ENCODE assay signal across 17 cellular contexts in the genomic region with DNA sequence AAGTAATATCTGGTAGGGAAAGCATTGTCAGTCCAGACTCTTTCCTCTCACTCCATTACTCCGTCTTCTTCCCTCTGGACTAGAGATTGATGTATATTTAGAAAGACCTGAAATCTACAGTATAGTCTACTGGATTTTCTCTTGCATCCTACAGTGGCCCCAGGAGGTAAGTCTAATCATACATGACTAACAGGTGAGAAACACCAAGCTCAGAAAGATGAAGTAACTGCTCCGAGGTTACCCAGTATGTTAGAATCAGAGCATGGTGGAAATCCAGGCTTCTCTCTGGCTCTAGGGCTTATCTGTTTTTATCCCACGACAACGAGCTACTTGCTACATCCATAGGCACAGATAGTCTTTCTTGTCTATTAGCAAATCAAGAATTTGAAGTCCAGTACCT.
DNase-seq lines count a peak whose midpoint lies in the region; ATAC-seq and TF ChIP-seq lines count a peak whose summit lies in the region.
"Had no signal": no experiment of that assay in that cellular context is flagged by ENCODE, and none has a peak within 500 bp of the region (broad histone marks: within the 10 kb centered on the region; RNA-seq: fewer than 3 reads in every experiment).

No MANE protein-coding gene starts in this region.

- H3K9ac ChIP-seq in SK-N-SH: no peak overlapping the region
- H3K9ac ChIP-seq: BLaER1 treated with 17β-estradiol and CSF1 and Interleukin-3, amounts not matched to agents 10 nM and 100 nM had no signal

- peak overlapping the region; percentile 18 for H3K27ac Mint-ChIP-seq in nephron progenitor cell
- H3K27ac Mint-ChIP-seq: B cell; CD8-positive, alpha-beta T cell had no signal

- no peak overlapping the region for H3K4me2 ChIP-seq in SK-N-SH
- H3K4me2 ChIP-seq: BLaER1 treated with 17β-estradiol and CSF1 and Interleukin-3, amounts not matched to agents 10 nM and 100 nM had no signal

- no peaks in the 10 kb centered on the region for H3K36me3 Mint-ChIP-seq in nephron progenitor cell (ENCODE audit: low read depth)
- H3K36me3 Mint-ChIP-seq: CD8-positive, alpha-beta T cell had no signal

- 43% methylated on average over 4 of the region's 4 CpGs for WGBS in SK-N-SH (ENCODE audit: low lambda C conversion rate)

- H3K27me3 ChIP-seq in SK-N-SH (ENCODE audit: insufficient read depth) (no peaks in the 10 kb centered on the region), foreskin keratinocyte (no peaks in the 10 kb centered on the region)
- H3K27me3 ChIP-seq: BLaER1 treated with 17β-estradiol and CSF1 and Interleukin-3, amounts not matched to agents 10 nM and 100 nM had no signal

- no peaks in the 10 kb centered on the region for H3K9me3 Mint-ChIP-seq in nephron progenitor cell
- H3K9me3 Mint-ChIP-seq: CD8-positive, alpha-beta T cell had no signal

- H4K20me1 ChIP-seq in SK-N-SH (ENCODE audit: insufficient read depth): no peaks in the 10 kb centered on the region
- H4K20me1 ChIP-seq: BLaER1 treated with 17β-estradiol and CSF1 and Interleukin-3, amounts not matched to agents 10 nM and 100 nM had no signal

- intact Hi-C loops in cardiac septum (cut with DNase I): no loop called here

- no peaks in the 10 kb centered on the region for H3K4me1 ChIP-seq in SK-N-SH (ENCODE audit: control insufficient read depth in 1 of 2, insufficient read depth in 2 of 2, low read depth in 1 of 2, low read length in 1 of 2)
- peaks cover 39% of the 10 kb centered on the region for H3K4me1 ChIP-seq in foreskin keratinocyte
- H3K4me1 ChIP-seq: BLaER1 treated with 17β-estradiol and CSF1 and Interleukin-3, amounts not matched to agents 10 nM and 100 nM; HAP-1 had no signal

- no peaks in the 10 kb centered on the region for H3K79me2 ChIP-seq in SK-N-SH (ENCODE audit: insufficient read depth)

- TF ChIP-seq POLR2A in GM18505 (IDR thresholded peaks at IDR 0.05; ENCODE audit: borderline replicate concordance, extremely low read depth, insufficient read depth, insufficient read length): no peak

- H3K9me3 ChIP-seq in SK-N-SH: no peaks in the 10 kb centered on the region
- H3K9me3 ChIP-seq: BLaER1 treated with 17β-estradiol and CSF1 and Interleukin-3, amounts not matched to agents 10 nM and 100 nM; HAP-1 had no signal

- H3K4me3 ChIP-seq in SK-N-SH (ENCODE audit: low read depth in 2 of 2, low read length in 1 of 2): no peak overlapping the region
- H3K4me3 ChIP-seq: BLaER1 treated with 17β-estradiol and CSF1 and Interleukin-3, amounts not matched to agents 10 nM and 100 nM; GM12878; HAP-1 had no signal

- peaks cover 11% of the 10 kb centered on the region for H3F3A ChIP-seq in SK-N-SH (replicated peaks; ENCODE audit: insufficient read depth)

- no peak for TF ChIP-seq EP300 in SK-N-SH (IDR thresholded peaks at IDR 0.05; ENCODE audit: borderline replicate concordance in 1 of 2, low read depth in 1 of 2, low read length in 1 of 2)

- H3K36me3 ChIP-seq in SK-N-SH (replicated peaks in 1 of 2; ENCODE audit: control insufficient read depth in 1 of 2, insufficient read depth in 2 of 2, low read length in 1 of 2): no peaks in the 10 kb centered on the region
- H3K36me3 ChIP-seq: BLaER1 treated with 17β-estradiol and CSF1 and Interleukin-3, amounts not matched to agents 10 nM and 100 nM; HAP-1 had no signal

- H3K4me1 Mint-ChIP-seq in nephron progenitor cell: peaks cover 23% of the 10 kb centered on the region
- H3K4me1 Mint-ChIP-seq: B cell had no signal

- DNase-seq in SK-N-SH (peak; percentile 12), SK-N-DZ (ENCODE audit: low spot score) (peak; percentile 2), foreskin keratinocyte (peak in 1 of 2 donors; percentile 59), nephron progenitor cell (no peak), GM10266 (ENCODE audit: extremely low spot score) (no peak), cardiac septum (ENCODE audit: low spot score) (no peak)
- DNase-seq: Calu3; CD8-positive, alpha-beta T cell; DMS79 treated with DMSO at 0.1 percent for 48 hours; GF-D8; IMR-90 had no signal

- no peak for TF ChIP-seq RAD21 in SK-N-SH (IDR thresholded peaks at IDR 0.05; ENCODE audit: low read length)

- no peak overlapping the region for H3K27ac ChIP-seq in SK-N-SH (ENCODE audit: low read depth in 2 of 2, low read length in 1 of 2)
- H3K27ac ChIP-seq in foreskin keratinocyte: no peak overlapping the region
- H3K27ac ChIP-seq: BLaER1 treated with 17β-estradiol and CSF1 and Interleukin-3, amounts not matched to agents 10 nM and 100 nM had no signal

- POLR2A ChIA-PET in SK-N-SH (lab: Yijun Ruan, JAX): no interaction called here

- TF ChIP-seq CTCF in SK-N-SH (IDR thresholded peaks at IDR 0.05): no peak
- peak; percentile 46 for TF ChIP-seq CTCF in foreskin keratinocyte (conservative IDR thresholded peaks at IDR 0.05)
- no peak for TF ChIP-seq CTCF in nephron progenitor cell (IDR thresholded peaks at IDR 0.05)
- TF ChIP-seq CTCF in GM10266 (IDR thresholded peaks at IDR 0.05; ENCODE audit: control insufficient read depth, insufficient read depth, low read depth, missing control alignments): no peak

- no peak overlapping the region for H2AFZ ChIP-seq in SK-N-SH (ENCODE audit: low read depth)

- no peak overlapping the region for H3K4me3 Mint-ChIP-seq in nephron progenitor cell
- H3K4me3 Mint-ChIP-seq: B cell; CD8-positive, alpha-beta T cell had no signal

- H3K27me3 Mint-ChIP-seq in nephron progenitor cell (ENCODE audit: low read depth, poor library complexity): peaks cover 6% of the 10 kb centered on the region
- H3K27me3 Mint-ChIP-seq: B cell had no signal

- no peaks in the 10 kb centered on the region for H3K9me2 ChIP-seq in SK-N-SH

- ATAC-seq in SK-N-SH treated with all-trans-retinoic acid at 6 μM for 48 hours (no peak), foreskin keratinocyte (peak; percentile 66), GM18505 (IDR thresholded peaks at IDR 0.05; ENCODE audit: unreplicated experiment) (no peak)
- ATAC-seq: CD8-positive, alpha-beta T cell; GM12878 had no signal

- CTCF ChIA-PET in SK-N-SH (lab: Yijun Ruan, JAX): interaction anchor here (0.8 kb wide), 1 partner anchor 9 kb away, joined by 3 read pairs; no protein-coding TSS in a partner anchor

TF ChIP-seq in SK-N-SH, 30 proteins besides CTCF, POLR2A, EP300 and RAD21 (continues in another document):
- TF ChIP-seq USF2 (IDR thresholded peaks at IDR 0.05; ENCODE audit: borderline replicate concordance, low read depth, low read length) (no peak), MEF2A (IDR thresholded peaks at IDR 0.05; ENCODE audit: borderline replicate concordance, low read depth) (no peak), RXRA (IDR thresholded peaks at IDR 0.05; ENCODE audit: borderline replicate concordance, low read depth) (no peak), SIN3A (IDR thresholded peaks at IDR 0.05; ENCODE audit: borderline replicate concordance, low read depth, low read length) (no peak), SMC3 (IDR thresholded peaks at IDR 0.05; ENCODE audit: low read depth, low read length) (no peak), FOXM1 (IDR thresholded peaks at IDR 0.05; ENCODE audit: low read depth) (no peak), EZH2phosphoT487 (IDR thresholded peaks at IDR 0.05; ENCODE audit: borderline replicate concordance, low read depth) (no peak), TEAD4 (IDR thresholded peaks at IDR 0.05; ENCODE audit: borderline replicate concordance, insufficient read depth) (no peak), YY1 (IDR thresholded peaks at IDR 0.05; ENCODE audit: low read depth) (no peak), TAF1 (IDR thresholded peaks at IDR 0.05; ENCODE audit: borderline replicate concordance, low read depth, low read length) (no peak), TCF12 (IDR thresholded peaks at IDR 0.05) (no peak), JUND (IDR thresholded peaks at IDR 0.05) (no peak)

TF ChIP-seq in SK-N-SH treated with all-trans-retinoic acid at 6 μM for 48 hours, 23 proteins besides CTCF, POLR2A, EP300 and RAD21:
- no peak for TF ChIP-seq CSDC2 (CRISPR knock-in tag; IDR thresholded peaks at IDR 0.05)

Comparison
In these comparisons a context has a peak if more than half of its experiments do, and no peak if none do; other contexts are left out.
1. DNase-seq: peak in SK-N-SH (single experiment) and SK-N-DZ (single experiment); none in nephron progenitor cell (single experiment), GM10266 (single experiment) and cardiac septum (single experiment).